In genomic region chr22:27109406-27109805, GRCh38 we compare ENCODE assay signal across 7 cellular contexts.
DNase-seq lines count a peak whose midpoint lies in the region; ATAC-seq, FAIRE-seq and TF ChIP-seq lines count a peak whose summit lies in the region.
"Not testable (repeated sequence)": the region's sequence is repeated elsewhere in the genome, so short reads cannot be mapped to it uniquely, and the experiment has no call there.

No MANE protein-coding gene starts in this region.

- H3K4me1 ChIP-seq in A549 (peaks cover 80% of the 10 kb centered on the region), ascending aorta (peaks cover 11 to 66% of the 10 kb centered on the region in 2 donors), gastroesophageal sphincter (peaks cover 13 to 87% (median 32%) of the 10 kb centered on the region in 3 donors), tibial artery (peaks cover 0 to 91% (median 60%) of the 10 kb centered on the region in 4 donors)

- not testable (repeated sequence) for ATAC-seq in A549, gastroesophageal sphincter

- TF ChIP-seq CTCF in A549 (IDR thresholded peaks at IDR 0.05); ascending aorta (IDR thresholded peaks at IDR 0.05); chondrocyte (IDR thresholded peaks at IDR 0.05); gastroesophageal sphincter (IDR thresholded peaks at IDR 0.05); mesothelial cell of epicardium (IDR thresholded peaks at IDR 0.05; ENCODE audit: unreplicated experiment); osteocyte (IDR thresholded peaks at IDR 0.05); tibial artery (IDR thresholded peaks at IDR 0.05): not testable (repeated sequence)

- not testable (repeated sequence) for DNase-seq in A549 (ENCODE audit: low read depth in 1 of 2, low spot score in 1 of 2); ascending aorta (ENCODE audit: low spot score in 2 of 2); chondrocyte (ENCODE audit: low spot score); mesothelial cell of epicardium (ENCODE audit: low spot score in 2 of 2, unreplicated experiment in 2 of 2); osteocyte (ENCODE audit: extremely low spot score, unreplicated experiment); tibial artery

- not testable (repeated sequence) for H3K9me3 Mint-ChIP-seq in chondrocyte (ENCODE audit: low read depth); mesothelial cell of epicardium; osteocyte (ENCODE audit: unreplicated experiment)

- not testable (repeated sequence) for H3K4me3 ChIP-seq in A549, ascending aorta, gastroesophageal sphincter, tibial artery

- not testable (repeated sequence) for H3K4me2 ChIP-seq in A549

- not testable (repeated sequence) for H3K9me3 ChIP-seq in A549, ascending aorta, gastroesophageal sphincter, tibial artery

- not testable (repeated sequence) for H3K4me3 Mint-ChIP-seq in chondrocyte (ENCODE audit: unreplicated experiment); mesothelial cell of epicardium; osteocyte (ENCODE audit: unreplicated experiment)

- H3K27ac Mint-ChIP-seq in chondrocyte (ENCODE audit: unreplicated experiment), result peak overlapping the region; percentile 38
- peak overlapping the region; percentile 95 for H3K27ac Mint-ChIP-seq in mesothelial cell of epicardium
- peak overlapping the region; percentile 32 for H3K27ac Mint-ChIP-seq in osteocyte (ENCODE audit: unreplicated experiment)

- 92% methylated on average over 2 of the region's 2 CpGs for WGBS in A549 (ENCODE audit: missing lambda C conversion rate)
- WGBS in gastroesophageal sphincter (ENCODE audit: low coverage in 1 of 2), 2 donors, result 77 to 78% methylated on average over 2 of the region's 2 CpGs

- CTCF ChIA-PET in A549 (lab: Yijun Ruan, JAX), result interaction anchor here (0.9 kb wide), 1 partner anchor 130 kb away, joined by 3 read pairs; no protein-coding TSS in a partner anchor

- not testable (repeated sequence) for H3K36me3 Mint-ChIP-seq in chondrocyte (ENCODE audit: low read depth); mesothelial cell of epicardium; osteocyte (ENCODE audit: unreplicated experiment)

- not testable (repeated sequence) for TF ChIP-seq EP300 in A549 (IDR thresholded peaks at IDR 0.05); gastroesophageal sphincter (IDR thresholded peaks at IDR 0.05)

- H3K27ac ChIP-seq in A549 (peak overlapping the region; percentile 94 to 96), ascending aorta (peak overlapping the region; percentile 68 to 76), gastroesophageal sphincter (peak overlapping the region in 3 of 4 donors; percentile 82 to 90 (median 86)), tibial artery (peak overlapping the region; percentile 76 to 79)

- not testable (repeated sequence) for H3K36me3 ChIP-seq in ascending aorta, gastroesophageal sphincter, tibial artery

- H3K27me3 ChIP-seq in ascending aorta, gastroesophageal sphincter, tibial artery: not testable (repeated sequence)

- TF ChIP-seq POLR2A in A549 (IDR thresholded peaks at IDR 0.05; ENCODE audit: low read length); gastroesophageal sphincter (IDR thresholded peaks at IDR 0.05): not testable (repeated sequence)

- not testable (repeated sequence) for TF ChIP-seq RAD21 in A549 (conservative IDR thresholded peaks at IDR 0.05 in 1 of 2, IDR thresholded peaks at IDR 0.05 in 1 of 2)

- H3K4me1 Mint-ChIP-seq in chondrocyte (ENCODE audit: low read depth) (peaks cover 96% of the 10 kb centered on the region), mesothelial cell of epicardium (peaks cover 54% of the 10 kb centered on the region), osteocyte (ENCODE audit: unreplicated experiment) (peaks cover 89% of the 10 kb centered on the region)

- not testable (repeated sequence) for H3K27me3 Mint-ChIP-seq in chondrocyte (ENCODE audit: low read depth); mesothelial cell of epicardium (ENCODE audit: low read depth); osteocyte (ENCODE audit: unreplicated experiment)

- not testable (repeated sequence) for FAIRE-seq in A549 (lab: Jason Lieb, UNC)

- POLR2A ChIA-PET in A549 (lab: Yijun Ruan, JAX), result not testable (repeated sequence)

- intact Hi-C loops in ascending aorta (cut with DNase I), result loop anchor here (5.0 to 10.0 kb wide), 2 partner anchors 405 to 693 kb away; partner anchors contain the start of gene MN1
- intact Hi-C loops in tibial artery (cut with DNase I; ENCODE audit: low total_unique reads), result loop anchor here (5.0 to 10.0 kb wide), 2 partner anchors 103 to 215 kb away; no protein-coding TSS in a partner anchor

Comparison
In these comparisons a context has a peak if more than half of its experiments do, and no peak if none do; other contexts are left out.
1. H3K27ac Mint-ChIP-seq: peak in every context shown above with its lines; median percentile 95 in mesothelial cell of epicardium; 38 in chondrocyte; 32 in osteocyte.